In the genomic region with DNA sequence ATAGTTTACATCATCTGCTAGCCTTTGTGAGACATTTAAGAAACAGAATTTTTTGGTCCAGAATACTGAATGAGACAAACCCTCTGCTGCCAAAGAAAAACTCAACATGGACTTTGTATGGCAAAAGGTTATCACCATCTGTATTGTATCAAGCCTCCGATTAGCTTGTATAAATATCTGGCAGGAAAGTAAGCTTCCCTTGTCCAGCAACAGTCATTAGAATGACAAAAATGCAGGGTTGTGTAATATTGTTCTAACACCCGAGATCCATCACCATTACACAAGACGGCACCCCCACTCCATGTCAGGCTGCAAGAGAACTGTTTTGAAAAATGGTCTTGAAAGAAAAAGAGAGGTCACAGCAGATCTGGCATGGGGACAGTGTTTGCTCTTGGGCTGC, we compare ENCODE assay signal across 13 cellular contexts. TPM values are rescaled to one million over a fixed set of nuclear protein-coding genes. Genes with fewer than 3 reads are reported as not detected.
A peak's percentile ranks its signal among the peaks of the same experiment; 100 is the strongest.
DNase-seq lines count a peak whose midpoint lies in the region; ATAC-seq and TF ChIP-seq lines count a peak whose summit lies in the region.
"Had no signal": no experiment of that assay in that cellular context is flagged by ENCODE, and none has a peak within 500 bp of the region (broad histone marks: within the 10 kb centered on the region; RNA-seq: fewer than 3 reads in every experiment).

No MANE protein-coding gene starts in this region.

- no peak for TF ChIP-seq CTCF in retinal pigment epithelial cell (conservative IDR thresholded peaks at IDR 0.05; ENCODE audit: low read depth, low read length)

- DNase-seq in EH (ENCODE audit: low read depth), result peak; percentile 91
- DNase-seq in astrocyte of the hippocampus (ENCODE audit: low read depth, low spot score), result peak; percentile 74
- peak; percentile 59 for DNase-seq in left cardiac atrium
- DNase-seq in retinal pigment epithelial cell (ENCODE audit: low read depth), result peak; percentile 66
- DNase-seq in activated naive CD4-positive, alpha-beta T cell (lab: John Stamatoyannopoulos, UW), result no peak
- DNase-seq: activated CD8-positive, alpha-beta memory T cell treated with anti-CD3 and anti-CD28 coated beads, Interleukin-2, amount 10 ng/mL, durations not matched to agents 7 days and 5 days; COR-L47; cortex of kidney; NCI-H524; T-cell had no signal

- ATAC-seq in left cardiac atrium (peak; percentile 92 to 95), GM21825 (IDR thresholded peaks at IDR 0.05; ENCODE audit: unreplicated experiment) (no peak), HG02938 (IDR thresholded peaks at IDR 0.05; ENCODE audit: unreplicated experiment) (no peak), HG03175 (IDR thresholded peaks at IDR 0.05; ENCODE audit: unreplicated experiment) (no peak)
- ATAC-seq: activated CD8-positive, alpha-beta memory T cell treated with anti-CD3 and anti-CD28 coated beads, Interleukin-2, amount 10 ng/mL, durations not matched to agents 7 days and 5 days; T-cell had no signal

- intact Hi-C loops in left cardiac atrium (cut with DNase I), result no loop called here

- no peak overlapping the region for H3K4me3 ChIP-seq in retinal pigment epithelial cell (ENCODE audit: low read length)

RNA-seq across cellular contexts. Expression of a gene that starts 23.6 kb away (rescaled TPM):
- total RNA-seq in left cardiac atrium, result 10 to 100 TPM; 18.6 to 20.8 TPM
- total RNA-seq: activated CD8-positive, alpha-beta memory T cell treated with anti-CD3 and anti-CD28 coated beads, Interleukin-2, amount 10 ng/mL, durations not matched to agents 7 days and 5 days had no signal

Comparison
In these comparisons a context has a peak if more than half of its experiments do, and no peak if none do; other contexts are left out.
1. DNase-seq: peak in EH (single experiment), astrocyte of the hippocampus (single experiment), left cardiac atrium (single experiment) and retinal pigment epithelial cell (single experiment); none in activated naive CD4-positive, alpha-beta T cell (0 of 4).
2. ATAC-seq: peak in left cardiac atrium (2 of 2); none in GM21825 (single experiment), HG02938 (single experiment) and HG03175 (single experiment).